8 cellular contexts compared by ENCODE assay signal in the genomic region with DNA sequence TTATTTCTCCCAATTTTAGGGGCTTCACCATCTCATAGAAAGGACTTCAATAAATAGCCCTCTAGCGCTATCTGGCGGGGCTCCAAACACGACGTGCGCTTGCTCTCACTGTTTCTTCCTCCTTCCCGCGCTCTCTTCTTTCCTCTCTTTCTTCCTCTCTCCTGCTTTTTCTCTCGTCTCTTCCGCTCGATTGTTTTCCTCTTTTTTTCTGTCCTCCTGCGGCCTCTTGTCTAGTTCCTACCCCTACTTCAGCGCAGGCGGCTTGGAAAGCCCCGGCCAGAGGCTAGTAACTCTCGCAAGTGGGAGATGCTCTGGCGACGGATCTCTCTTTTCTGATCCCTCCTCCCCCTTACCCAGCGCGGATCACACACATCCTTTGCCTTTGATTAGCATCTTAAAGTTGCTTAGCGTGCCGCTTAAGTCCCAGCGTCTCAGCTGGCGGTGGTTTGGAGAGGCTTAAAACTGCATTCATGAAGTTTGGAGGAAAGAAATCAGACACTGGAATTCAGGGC. TPM values are rescaled to one million over a fixed set of nuclear protein-coding genes. Genes with fewer than 3 reads are reported as not detected.
DNase-seq lines count a peak whose midpoint lies in the region; ATAC-seq, FAIRE-seq and TF ChIP-seq lines count a peak whose summit lies in the region.

No MANE protein-coding gene starts in this region.

- ATAC-seq in Panc1 (no peak), GM19463 (IDR thresholded peaks at IDR 0.05; ENCODE audit: unreplicated experiment) (no peak), HG02840 (IDR thresholded peaks at IDR 0.05; ENCODE audit: low FRiP score, unreplicated experiment) (no peak)

- in situ Hi-C loops in Panc1 (cut with HindIII; ENCODE audit: low pct_unique_long_range_greater_than_20kb, low sequenced_read_pairs), result loop anchor here (25.0 kb wide), 1 partner anchor 194 kb away; no protein-coding TSS in a partner anchor

- no peaks in the 10 kb centered on the region for H3K9me3 ChIP-seq in Panc1 (ENCODE audit: control insufficient read depth, insufficient read depth, low read depth, low read length)

- peak overlapping the region in 1 of 2 experiments; percentile 12; a peak in 1 of 4 replicates for H3K4me3 ChIP-seq in Panc1 (ENCODE audit: low read depth in 2 of 2, low read length in 2 of 2)
- H3K4me3 ChIP-seq in foreskin fibroblast (ENCODE audit: low read depth in 1 of 2, low read length in 2 of 2), result peak overlapping the region; percentile 18 to 32

- POLR2A ChIA-PET in Panc1 (lab: Charles Lee), result no interaction called here

- TF ChIP-seq CTCF in Panc1 (IDR thresholded peaks at IDR 0.05) (peak; percentile 56), foreskin fibroblast (IDR thresholded peaks at IDR 0.05; ENCODE audit: low read depth, low read length) (no peak)

- H3K27me3 ChIP-seq in Panc1 (ENCODE audit: control insufficient read depth, insufficient read depth, low read length), result peaks cover 23% of the 10 kb centered on the region

- H3K4me1 ChIP-seq in Panc1 (ENCODE audit: control insufficient read depth, insufficient read depth, low read length), result peaks cover 20% of the 10 kb centered on the region

- FAIRE-seq in GM12892 (lab: Jason Lieb, UNC) (peak; percentile 65), H54 (lab: Jason Lieb, UNC) (no peak)

- H3K27ac ChIP-seq in Panc1 (ENCODE audit: low read length), result 0 out of 2 replicates have a peak overlapping the region, but pooled peaks have one; percentile 19

- H3K36me3 ChIP-seq in Panc1 (ENCODE audit: control insufficient read depth, insufficient read depth, low read length), result no peaks in the 10 kb centered on the region

- intact Hi-C loops in Panc1 (cut with micrococcal nuclease; ENCODE audit: unreplicated experiment), result no loop called here

- BruUV-seq in Panc1 (replicated peaks; lab: Mats Ljungman, UMichigan), result no TSS peak

- DNase-seq in GM12892 (ENCODE audit: insufficient read length) (no peak), Panc1 (ENCODE audit: low read depth, low spot score) (no peak), foreskin fibroblast (peak in 1 of 2 donors; percentile 55), renal cortical epithelial cell (ENCODE audit: low read depth) (peak; percentile 18), NCI-H526 (lab: John Stamatoyannopoulos, UW) (no peak), H54 (ENCODE audit: insufficient read length, low spot score) (no peak)

- CTCF ChIA-PET in Panc1 (lab: Charles Lee), result interaction anchor here (0.6 kb wide), 1 partner anchor 398 kb away, joined by 3 read pairs; no protein-coding TSS in a partner anchor

- TF ChIP-seq POLR2A in GM12892 (IDR thresholded peaks at IDR 0.05; ENCODE audit: low read depth, low read length) (no peak), H54 (IDR thresholded peaks at IDR 0.05; ENCODE audit: low read depth, low read length) (no peak)

RNA-seq across cellular contexts. Expression of a gene that starts 6.2 kb away (rescaled TPM):
- 18.5 TPM for polyA plus RNA-seq in GM12892 (2012; ENCODE audit: missing spikeins)
- total RNA-seq in Panc1 (2021; ENCODE audit: unreplicated experiment), result 9.3 TPM
- 8.1 TPM for polyA plus RNA-seq in Panc1 (2012; ENCODE audit: insufficient read length)
- 0.52 and 2.6 TPM in 2 replicates for total RNA-seq in renal cortical epithelial cell
